ENCODE assay signal across 8 cellular contexts in the genomic region with DNA sequence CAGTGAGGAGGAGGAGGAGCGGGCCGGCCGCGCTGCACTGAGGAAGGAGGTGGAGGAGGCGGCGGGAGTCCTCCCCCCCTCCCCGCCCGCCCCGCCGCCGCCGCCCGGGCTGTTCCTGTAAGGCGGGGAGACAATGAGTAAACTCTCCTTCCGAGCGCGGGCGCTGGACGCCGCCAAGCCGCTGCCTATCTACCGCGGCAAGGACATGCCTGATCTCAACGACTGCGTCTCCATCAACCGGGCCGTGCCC. TPM values are rescaled to one million over a fixed set of nuclear protein-coding genes. Genes with fewer than 3 reads are reported as not detected.
A peak's percentile ranks its signal among the peaks of the same experiment; 100 is the strongest.
DNase-seq lines count a peak whose midpoint lies in the region; ATAC-seq and TF ChIP-seq lines count a peak whose summit lies in the region.

No MANE protein-coding gene starts in this region.

- H3K27ac ChIP-seq in heart right ventricle (peak overlapping the region; percentile 99 to 100 (median 100)), skeletal muscle tissue (ENCODE audit: low read depth, low read length) (peak overlapping the region; percentile 92)

- intact Hi-C loops in heart right ventricle (cut with DNase I): loop anchor here in 5 of 10 donors (5.0 to 10.0 kb wide), 3 partner anchors 342 to 350 kb away; no protein-coding TSS in a partner anchor

- no peak for TF ChIP-seq CTCF in WI38 (IDR thresholded peaks at IDR 0.05; ENCODE audit: low read depth, low read length)
- TF ChIP-seq CTCF in heart right ventricle (IDR thresholded peaks at IDR 0.05): no peak

- no peaks in the 10 kb centered on the region for H3K36me3 ChIP-seq in heart right ventricle
- H3K36me3 ChIP-seq in skeletal muscle tissue (ENCODE audit: control insufficient read depth in 3 of 3, insufficient read depth in 3 of 3, low read length in 3 of 3): no peaks in the 10 kb centered on the region

- H3K27me3 ChIP-seq in heart right ventricle: no peaks in the 10 kb centered on the region
- no peaks in the 10 kb centered on the region for H3K27me3 ChIP-seq in skeletal muscle tissue (ENCODE audit: control insufficient read depth in 3 of 3, insufficient read depth in 3 of 3, low read length in 3 of 3)

- H3K9me3 ChIP-seq in heart right ventricle (no peaks in the 10 kb centered on the region), skeletal muscle tissue (ENCODE audit: control insufficient read depth in 3 of 3, low read length in 3 of 3) (no peaks in the 10 kb centered on the region)

- peak; percentile 30 for ATAC-seq in HG02973 (IDR thresholded peaks at IDR 0.05; ENCODE audit: unreplicated experiment)
- ATAC-seq in heart right ventricle: peak; percentile 73 to 89 (median 82)

- H3K4me3 ChIP-seq in WI38 (ENCODE audit: low read depth, low read length) (peak overlapping the region; percentile 92), heart right ventricle (peak overlapping the region; percentile 77 to 97 (median 89)), skeletal muscle tissue (ENCODE audit: low read length in 3 of 3) (peak overlapping the region; percentile 93 to 100 (median 97))

- WGBS in heart right ventricle, 2 donors: 0% methylated on average over 9 to 27 of the region's 27 CpGs

- H3K4me1 ChIP-seq in heart right ventricle (peaks cover 0 to 54% (median 32%) of the 10 kb centered on the region in 9 donors), skeletal muscle tissue (ENCODE audit: control insufficient read depth in 3 of 3, insufficient read depth in 3 of 3, low read length in 3 of 3) (peaks cover 10 to 15% (median 10%) of the 10 kb centered on the region in 3 donors)

- DNase-seq in NCI-H345 treated with DMSO at 0.1 percent for 48 hours (lab: John Stamatoyannopoulos, UW; ENCODE audit: unreplicated experiment): peak; percentile 61
- no peak for DNase-seq in NCI-H345 (lab: John Stamatoyannopoulos, UW)
- no peak for DNase-seq in heart right ventricle
- no peak for DNase-seq in D341Med (ENCODE audit: low spot score)
- DNase-seq in NCI-H1694 (lab: John Stamatoyannopoulos, UW): no peak

- H3K9ac ChIP-seq in skeletal muscle tissue (ENCODE audit: low read depth in 1 of 3, low read length in 3 of 3): peak overlapping the region; percentile 91 to 97 (median 96)

RNA-seq across cellular contexts. Expression of gene EPC2, which starts 0.3 kb away (rescaled TPM):
- total RNA-seq in heart right ventricle (10 to 100 TPM; 14.2 to 28.8 (median 21.4) TPM), skeletal muscle tissue (20.9 TPM)
- polyA plus RNA-seq in heart right ventricle: 1 to 10 TPM; 5.5 to 6.0 TPM
